Comparison of ENCODE assay signal across 23 cellular contexts in the genomic region with DNA sequence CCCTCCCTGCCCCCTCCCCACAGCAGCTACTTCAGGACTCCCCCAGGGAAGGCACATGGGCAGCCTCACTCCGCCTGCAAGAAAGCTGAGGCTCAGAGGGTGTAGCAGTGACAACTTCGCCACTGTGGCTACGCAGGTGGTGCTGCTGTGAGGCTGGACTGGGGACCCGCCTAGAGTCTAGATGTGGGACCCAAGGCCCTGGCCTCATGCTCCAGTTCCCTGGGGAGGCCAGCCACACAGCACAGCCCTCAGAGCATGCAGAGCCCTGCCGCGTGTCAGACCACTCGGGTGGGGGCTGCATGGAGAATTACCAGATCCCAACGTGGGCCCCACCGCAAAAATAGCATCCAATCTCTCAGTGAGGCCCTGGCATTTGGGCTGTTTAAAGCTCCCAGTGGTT. TPM values are rescaled to one million over a fixed set of nuclear protein-coding genes. Genes with fewer than 3 reads are reported as not detected.
"Had no signal": no experiment of that assay in that cellular context is flagged by ENCODE, and none has a peak within 500 bp of the region (broad histone marks: within the 10 kb centered on the region; RNA-seq: fewer than 3 reads in every experiment).

No MANE protein-coding gene starts in this region.

- H3K9me3 Mint-ChIP-seq: memory B cell had no signal

- H3K27ac ChIP-seq: coronary artery, dorsolateral prefrontal cortex, esophagus muscularis mucosa, gastrocnemius medialis, heart right ventricle, left lung had no signal

- H3K27me3 ChIP-seq: dorsolateral prefrontal cortex, esophagus muscularis mucosa, gastrocnemius medialis, heart right ventricle, left lung had no signal

- H3K4me1 Mint-ChIP-seq: memory B cell had no signal

- H3K4me3 ChIP-seq: coronary artery, dorsolateral prefrontal cortex, esophagus muscularis mucosa, gastrocnemius medialis, heart right ventricle, left lung, lung had no signal

- H3K27me3 Mint-ChIP-seq: memory B cell had no signal

- H3K4me1 ChIP-seq: gastrocnemius medialis, heart right ventricle, left lung had no signal

- ATAC-seq: gastrocnemius medialis, heart right ventricle, left cardiac atrium, left lung, left ventricle myocardium superior had no signal

- DNase-seq: dermis blood vessel endothelial cell; effector CD4-positive, alpha-beta T cell; effector memory CD4-positive, alpha-beta T cell; foreskin fibroblast; foreskin melanocyte; gastrocnemius medialis; glutamatergic neuron; head of caudate nucleus; heart right ventricle; hippocampal formation; left cardiac atrium; left lung; left ventricle myocardium superior; mammary epithelial cell; mesendoderm; midbrain had no signal

- H3K9me3 ChIP-seq: esophagus muscularis mucosa, gastrocnemius medialis, heart right ventricle, left lung had no signal

- H3K27ac Mint-ChIP-seq: memory B cell had no signal

- H3K4me3 Mint-ChIP-seq: memory B cell had no signal

RNA-seq across cellular contexts. Expression of gene VSTM2L, which starts 30.8 kb away (rescaled TPM):
- total RNA-seq: endothelial cell of umbilical vein, mononuclear cell had no signal
